In genomic region chr10:118106426-118106825, GRCh38 we compare ENCODE assay signal across 10 cellular contexts. TPM values are rescaled to one million over a fixed set of nuclear protein-coding genes. Genes with fewer than 3 reads are reported as not detected.
DNase-seq lines count a peak whose midpoint lies in the region; ATAC-seq, FAIRE-seq and TF ChIP-seq lines count a peak whose summit lies in the region.
"Had no signal": no experiment of that assay in that cellular context is flagged by ENCODE, and none has a peak within 500 bp of the region (broad histone marks: within the 10 kb centered on the region; RNA-seq: fewer than 3 reads in every experiment).

No MANE protein-coding gene starts in this region.

- no peaks in the 10 kb centered on the region for H3K36me3 ChIP-seq in KMS-11 (ENCODE audit: insufficient read depth)
- no peaks in the 10 kb centered on the region for H3K36me3 ChIP-seq in bronchial epithelial cell (ENCODE audit: control insufficient read depth, insufficient read depth, low read length)

- H3K27me3 ChIP-seq in KMS-11 (ENCODE audit: insufficient read depth, low read depth) (no peaks in the 10 kb centered on the region), bronchial epithelial cell (ENCODE audit: control insufficient read depth, insufficient read depth, low read length) (no peaks in the 10 kb centered on the region)

- peak; percentile 31; the same call in 1 of the 2 replicates for TF ChIP-seq CTCF in KMS-11 (conservative IDR thresholded peaks at IDR 0.05; ENCODE audit: low read depth, low read length)
- TF ChIP-seq CTCF in bronchial epithelial cell (IDR thresholded peaks at IDR 0.05; ENCODE audit: insufficient read depth, low read length, severe bottlenecking), result peak; percentile 59
- peak; percentile 25 for TF ChIP-seq CTCF in mesothelial cell of epicardium (IDR thresholded peaks at IDR 0.05; ENCODE audit: unreplicated experiment)

- H3K4me1 Mint-ChIP-seq in mesothelial cell of epicardium, result peaks cover 23% of the 10 kb centered on the region
- H3K4me1 Mint-ChIP-seq: activated naive CD8-positive, alpha-beta T cell treated with anti-CD3 and anti-CD28 coated beads, Interleukin-2, amount 50 U/mL, for 24 hours had no signal

- H3K27ac Mint-ChIP-seq in mesothelial cell of epicardium, result no peak overlapping the region
- H3K27ac Mint-ChIP-seq: activated naive CD8-positive, alpha-beta T cell treated with anti-CD3 and anti-CD28 coated beads, Interleukin-2, amount 50 U/mL, for 24 hours had no signal

- H3K27ac ChIP-seq in KMS-11, result no peak overlapping the region

- H3K9me3 Mint-ChIP-seq in mesothelial cell of epicardium, result no peaks in the 10 kb centered on the region
- H3K9me3 Mint-ChIP-seq: activated naive CD8-positive, alpha-beta T cell treated with anti-CD3 and anti-CD28 coated beads, Interleukin-2, amount 50 U/mL, for 24 hours had no signal

- in situ Hi-C loops in G401 (cut with HindIII; ENCODE audit: low sequenced_read_pairs), result no loop called here

- H3K36me3 Mint-ChIP-seq in mesothelial cell of epicardium, result no peaks in the 10 kb centered on the region

- no peak for FAIRE-seq in bronchial epithelial cell (lab: Jason Lieb, UNC)

- no peak for ATAC-seq in GM21390 (IDR thresholded peaks at IDR 0.05; ENCODE audit: unreplicated experiment)
- ATAC-seq: activated naive CD8-positive, alpha-beta T cell treated with anti-CD3 and anti-CD28 coated beads, Interleukin-2, amount 50 U/mL, for 24 hours; sciatic nerve had no signal

- H3K4me3 ChIP-seq in KMS-11 (IDR thresholded peaks at IDR 0.05; ENCODE audit: insufficient read depth, low read depth, low read length) (no peak overlapping the region), bronchial epithelial cell (ENCODE audit: low read depth, low read length) (no peak overlapping the region)

- H4K20me1 ChIP-seq in KMS-11 (ENCODE audit: insufficient read depth), result no peaks in the 10 kb centered on the region

- no peaks in the 10 kb centered on the region for H3K4me1 ChIP-seq in KMS-11 (ENCODE audit: low read depth, poor library complexity, severe bottlenecking)

- H3K79me2 ChIP-seq in KMS-11 (ENCODE audit: insufficient read depth, low read depth), result no peaks in the 10 kb centered on the region

- no peak overlapping the region for H3K9ac ChIP-seq in KMS-11

- H3K27me3 Mint-ChIP-seq in mesothelial cell of epicardium (ENCODE audit: low read depth), result peaks cover 14% of the 10 kb centered on the region

- no peak overlapping the region for H2AFZ ChIP-seq in KMS-11 (ENCODE audit: low read depth)

- peak; percentile 2 for DNase-seq in G401 (ENCODE audit: low spot score)
- peak; percentile 33 for DNase-seq in bronchial epithelial cell (ENCODE audit: low read depth)
- no peak for DNase-seq in mesothelial cell of epicardium (ENCODE audit: low spot score in 2 of 2, unreplicated experiment in 2 of 2)
- no peak for DNase-seq in effector CD8-positive, alpha-beta T cell (lab: John Stamatoyannopoulos, UW)
- no peak for DNase-seq in NCI-H2107 (lab: John Stamatoyannopoulos, UW)
- DNase-seq in GOT3 (lab: John Stamatoyannopoulos, UW), result no peak
- DNase-seq: activated naive CD8-positive, alpha-beta T cell treated with anti-CD3 and anti-CD28 coated beads, Interleukin-2, amount 50 U/mL, for 24 hours had no signal

- no peak overlapping the region for H3K4me3 Mint-ChIP-seq in mesothelial cell of epicardium
- H3K4me3 Mint-ChIP-seq: activated naive CD8-positive, alpha-beta T cell treated with anti-CD3 and anti-CD28 coated beads, Interleukin-2, amount 50 U/mL, for 24 hours had no signal

- no peak overlapping the region for H3K4me2 ChIP-seq in KMS-11

RNA-seq across cellular contexts. Expression of gene RAB11FIP2, which starts 59.7 kb away (rescaled TPM):
- total RNA-seq in G401 (2014; rRNA removed; shearing (Covaris generic)), result 12.7 and 13.1 TPM in 2 replicates
- total RNA-seq in bronchial epithelial cell (8.3 and 12.6 TPM in 2 replicates), mesothelial cell of epicardium (29.5 to 32.5 TPM (median 31.8 TPM) in 3 replicates)

Comparison
In these comparisons a context has a peak if more than half of its experiments do, and no peak if none do; other contexts are left out.
1. DNase-seq: peak in G401 (single experiment) and bronchial epithelial cell (single experiment); none in mesothelial cell of epicardium (0 of 2), effector CD8-positive, alpha-beta T cell (single experiment), NCI-H2107 (single experiment) and GOT3 (single experiment).
2. Peak in every context shown above with its lines, with median percentiles within 50 percentile points of each other: CTCF ChIP-seq.